In the genomic region with DNA sequence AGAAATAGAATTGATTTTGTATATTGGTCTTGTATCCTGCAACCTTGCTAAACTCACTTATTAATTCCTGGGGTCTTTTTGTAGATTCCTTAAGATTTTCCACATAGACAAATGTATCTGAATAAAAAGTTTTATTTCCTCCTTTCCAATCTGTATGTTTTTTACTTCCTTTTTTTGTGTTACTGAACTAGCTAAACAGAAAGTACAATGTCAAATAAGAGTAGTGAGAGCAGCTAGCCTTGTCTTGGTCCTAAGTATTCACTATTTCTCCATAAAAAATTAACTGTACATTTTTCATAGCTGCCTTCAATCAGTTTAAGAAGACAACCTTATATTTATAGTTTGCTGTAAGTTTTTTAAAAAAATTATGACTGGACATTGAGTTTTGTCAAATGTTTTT, we compare ENCODE assay signal across 19 cellular contexts.
DNase-seq lines count a peak whose midpoint lies in the region; ATAC-seq, FAIRE-seq and TF ChIP-seq lines count a peak whose summit lies in the region.
"Had no signal": no experiment of that assay in that cellular context is flagged by ENCODE, and none has a peak within 500 bp of the region (broad histone marks: within the 10 kb centered on the region; RNA-seq: fewer than 3 reads in every experiment).

No MANE protein-coding gene starts in this region.

- H3K36me3 ChIP-seq in lower lobe of right lung, result no peaks in the 10 kb centered on the region
- H3K36me3 ChIP-seq: BLaER1 had no signal

- no peaks in the 10 kb centered on the region for H3K4me1 ChIP-seq in lower lobe of right lung
- H3K4me1 ChIP-seq: A549, BLaER1 had no signal

- peak; percentile 64 for FAIRE-seq in GM18507 (lab: Jason Lieb, UNC)
- FAIRE-seq: A549, GM12892 had no signal

- no peaks in the 10 kb centered on the region for H3K27me3 ChIP-seq in lower lobe of right lung (ENCODE audit: low read depth)
- H3K27me3 ChIP-seq: BLaER1 had no signal

- intact Hi-C loops in lower lobe of right lung (cut with DNase I), result no loop called here

- H3K4me3 ChIP-seq in lower lobe of right lung, result no peak overlapping the region
- H3K4me3 ChIP-seq: A549, BLaER1, SK-N-MC had no signal

- H3K9me3 ChIP-seq in lower lobe of right lung, result no peaks in the 10 kb centered on the region

- H3K27ac ChIP-seq in lower lobe of right lung, result no peak overlapping the region
- H3K27ac ChIP-seq: A549, BLaER1, KMS-11, SK-N-MC had no signal

- DNase-seq in GM18507 (ENCODE audit: extremely low spot score, insufficient read length, low read depth), result no peak
- DNase-seq in MV-4-11 (lab: John Stamatoyannopoulos, UW), result peak; percentile 79
- DNase-seq in SKM-1 (lab: John Stamatoyannopoulos, UW; ENCODE audit: unreplicated experiment), result peak; percentile 65
- peak; percentile 13 for DNase-seq in medulla oblongata (ENCODE audit: extremely low spot score)
- DNase-seq in lower lobe of right lung, result no peak
- no peak for DNase-seq in COLO829 (ENCODE audit: low spot score)
- DNase-seq: CD8-positive, alpha-beta T cell; H9; NCI-H1105 treated with DMSO at 0.1 percent for 48 hours; NCI-H1694 treated with DMSO at 0.1 percent for 48 hours; NCI-H510A treated with DMSO at 0.1 percent for 48 hours; NCI-H774 had no signal

- TF ChIP-seq CTCF in lower lobe of right lung (IDR thresholded peaks at IDR 0.05), result no peak

- ATAC-seq in lower lobe of right lung, result no peak
- no peak for ATAC-seq in GM21717 (IDR thresholded peaks at IDR 0.05; ENCODE audit: unreplicated experiment)
- ATAC-seq: A549; CD8-positive, alpha-beta T cell; Right ventricle myocardium inferior had no signal

Comparison
In these comparisons a context has a peak if more than half of its experiments do, and no peak if none do; other contexts are left out.
1. DNase-seq: peak in MV-4-11 (single experiment), SKM-1 (single experiment) and medulla oblongata (single experiment); none in GM18507 (single experiment), lower lobe of right lung (single experiment) and COLO829 (single experiment).